36 cellular contexts compared by ENCODE assay signal in the genomic region with DNA sequence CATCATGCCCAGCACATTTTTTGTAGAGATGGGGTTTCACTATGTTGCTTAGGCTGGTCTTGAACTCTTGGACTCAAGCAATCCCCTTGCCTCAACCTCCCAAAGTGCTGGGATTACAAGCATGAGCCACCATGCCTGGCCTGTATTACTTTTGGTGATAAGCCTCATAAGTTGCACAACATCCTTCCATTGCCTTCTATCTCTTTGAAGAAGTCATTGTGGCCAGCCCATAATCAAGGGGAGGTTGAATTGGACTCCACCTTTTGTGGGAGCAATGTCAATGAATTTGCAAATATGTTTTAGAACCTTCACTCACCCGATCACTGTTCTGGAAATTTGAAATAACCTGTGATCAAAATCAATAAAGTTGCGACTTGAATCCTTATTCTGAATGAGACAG.
A peak's percentile ranks its signal among the peaks of the same experiment; 100 is the strongest.
DNase-seq lines count a peak whose midpoint lies in the region; ATAC-seq, FAIRE-seq and TF ChIP-seq lines count a peak whose summit lies in the region.
"Had no signal": no experiment of that assay in that cellular context is flagged by ENCODE, and none has a peak within 500 bp of the region (broad histone marks: within the 10 kb centered on the region; RNA-seq: fewer than 3 reads in every experiment).

No MANE protein-coding gene starts in this region.

- no peaks in the 10 kb centered on the region for H3K4me1 Mint-ChIP-seq in activated naive CD4-positive, alpha-beta T cell treated with anti-CD3 and anti-CD28 coated beads, Interleukin-2, amount 50 U/mL, for 24 hours
- H3K4me1 Mint-ChIP-seq in WTC11, result peaks cover 57% of the 10 kb centered on the region
- H3K4me1 Mint-ChIP-seq: B cell; CD14-positive monocyte; CD4-positive, alpha-beta memory T cell; CD8-positive, alpha-beta memory T cell had no signal

- H3K27ac Mint-ChIP-seq in activated naive CD4-positive, alpha-beta T cell treated with anti-CD3 and anti-CD28 coated beads, Interleukin-2, amount 50 U/mL, for 24 hours, result peak overlapping the region; percentile 23
- H3K27ac Mint-ChIP-seq in WTC11, result peak overlapping the region; percentile 5; the same call in 1 of the 2 replicates
- H3K27ac Mint-ChIP-seq: B cell; CD14-positive monocyte; CD4-positive, alpha-beta memory T cell; CD4-positive, alpha-beta T cell; CD4-positive, CD25-positive, alpha-beta regulatory T cell; CD8-positive, alpha-beta memory T cell; CD8-positive, alpha-beta T cell had no signal

- H3K9ac ChIP-seq in K562 (ENCODE audit: insufficient read depth in 1 of 2, low read depth in 2 of 2, low read length in 2 of 2), result no peak overlapping the region
- H3K9ac ChIP-seq: BLaER1; BLaER1 treated with 17β-estradiol and CSF1 and Interleukin-3, amounts not matched to agents 10 nM and 100 nM had no signal

- H3K27ac ChIP-seq in K562 (ENCODE audit: extremely low read depth, low read depth, low read length), result no peak overlapping the region
- H3K27ac ChIP-seq: 22Rv1; A549; BLaER1; BLaER1 treated with 17β-estradiol and CSF1 and Interleukin-3, amounts not matched to agents 10 nM and 100 nM; C4-2B had no signal

- no peaks in the 10 kb centered on the region for H4K20me1 ChIP-seq in K562 (replicated peaks; ENCODE audit: control insufficient read depth, insufficient read depth, low read length)
- H4K20me1 ChIP-seq: BLaER1; BLaER1 treated with 17β-estradiol and CSF1 and Interleukin-3, amounts not matched to agents 10 nM and 100 nM had no signal

- no peak for TF ChIP-seq RAD21 in K562 (CRISPR knock-in tag; conservative IDR thresholded peaks at IDR 0.05 in 1 of 2, IDR thresholded peaks at IDR 0.05 in 1 of 2)

- no peaks in the 10 kb centered on the region for H3K9me3 Mint-ChIP-seq in activated naive CD4-positive, alpha-beta T cell treated with anti-CD3 and anti-CD28 coated beads, Interleukin-2, amount 50 U/mL, for 24 hours
- peaks cover 9% of the 10 kb centered on the region; the same call in 1 of the 2 replicates for H3K9me3 Mint-ChIP-seq in WTC11
- H3K9me3 Mint-ChIP-seq: CD4-positive, alpha-beta T cell; CD8-positive, alpha-beta memory T cell; CD8-positive, alpha-beta T cell had no signal

- H3K9me3 ChIP-seq in K562 (replicated peaks; ENCODE audit: control insufficient read depth, insufficient read depth, low read depth, low read length), result no peaks in the 10 kb centered on the region
- H3K9me3 ChIP-seq: A549, BE2C, BLaER1, Caco-2 had no signal

- H3K27me3 ChIP-seq in K562 (ENCODE audit: control insufficient read depth in 2 of 2, insufficient read depth in 2 of 2, low read length in 2 of 2), result peaks cover 12 to 15% of the 10 kb centered on the region in 2 experiments; a peak in 3 of 5 replicates
- H3K27me3 ChIP-seq: BE2C; BLaER1; BLaER1 treated with 17β-estradiol and CSF1 and Interleukin-3, amounts not matched to agents 10 nM and 100 nM had no signal

- no peaks in the 10 kb centered on the region for H3K9me1 ChIP-seq in K562 (ENCODE audit: control insufficient read depth, insufficient read depth, low read length)

- no peaks in the 10 kb centered on the region for H3K36me3 Mint-ChIP-seq in activated naive CD4-positive, alpha-beta T cell treated with anti-CD3 and anti-CD28 coated beads, Interleukin-2, amount 50 U/mL, for 24 hours
- no peaks in the 10 kb centered on the region for H3K36me3 Mint-ChIP-seq in WTC11
- H3K36me3 Mint-ChIP-seq: CD14-positive monocyte; CD4-positive, alpha-beta memory T cell; CD4-positive, CD25-positive, alpha-beta regulatory T cell; CD8-positive, alpha-beta T cell had no signal

- no TSS peak for BruUV-seq in K562 (replicated peaks; lab: Mats Ljungman, UMichigan)

- TF ChIP-seq CTCF in WTC11 (IDR thresholded peaks at IDR 0.05) (no peak), K562 (IDR thresholded peaks at IDR 0.05 in 2 of 3, conservative IDR thresholded peaks at IDR 0.05 in 1 of 3; ENCODE audit: insufficient read depth in 2 of 3, low read depth in 1 of 3, low read length in 3 of 3) (no peak), GM20000 (IDR thresholded peaks at IDR 0.05; ENCODE audit: extremely low read depth, missing control alignments) (no peak)

- no peaks in the 10 kb centered on the region for H3K79me2 ChIP-seq in K562 (ENCODE audit: control insufficient read depth, insufficient read depth, low read length)

- no peak overlapping the region for H2AFZ ChIP-seq in K562 (ENCODE audit: low read depth, low read length)

- no peak for TF ChIP-seq POLR2A in K562 (conservative IDR thresholded peaks at IDR 0.05)

- no peaks in the 10 kb centered on the region for H3K36me3 ChIP-seq in K562 (ENCODE audit: control insufficient read depth, insufficient read depth, low read length)
- H3K36me3 ChIP-seq: BE2C; BLaER1; BLaER1 treated with 17β-estradiol and CSF1 and Interleukin-3, amounts not matched to agents 10 nM and 100 nM had no signal

- no peak overlapping the region for H3K4me3 ChIP-seq in K562
- H3K4me3 ChIP-seq: A549; BLaER1; BLaER1 treated with 17β-estradiol and CSF1 and Interleukin-3, amounts not matched to agents 10 nM and 100 nM had no signal

- CTCF ChIA-PET in WTC11 (lab: Charles Lee) (interaction anchor here (1.2 to 1.6 kb wide), 2 partner anchors 14 to 220 kb away, joined by 4 to 10 read pairs; a partner anchor contains a TSS), K562 (lab: Yijun Ruan, JAX; ENCODE audit: low intra/inter-chr PET ratio) (no interaction called here)

- no peak for FAIRE-seq in K562 (lab: Jason Lieb, UNC)
- FAIRE-seq: A204.1, A549, D721Med had no signal

- H3K4me3 Mint-ChIP-seq in activated naive CD4-positive, alpha-beta T cell treated with anti-CD3 and anti-CD28 coated beads, Interleukin-2, amount 50 U/mL, for 24 hours, result no peak overlapping the region
- H3K4me3 Mint-ChIP-seq in WTC11, result no peak overlapping the region
- H3K4me3 Mint-ChIP-seq: B cell; CD14-positive monocyte; CD4-positive, alpha-beta memory T cell; CD4-positive, alpha-beta T cell; CD4-positive, CD25-positive, alpha-beta regulatory T cell; CD8-positive, alpha-beta memory T cell; CD8-positive, alpha-beta T cell had no signal

- DNase-seq in activated naive CD4-positive, alpha-beta T cell treated with Interleukin-2 at 50 U/mL for 16 hours, result no peak
- DNase-seq in OCI-M1 (lab: John Stamatoyannopoulos, UW) (peak; percentile 23), WTC11 (ENCODE audit: low spot score) (no peak), K562 (ENCODE audit: extremely low read depth in 1 of 4, low spot score in 3 of 4) (no peak), pons (ENCODE audit: low spot score) (no peak), DMS79 treated with DMSO at 0.1 percent for 48 hours (lab: John Stamatoyannopoulos, UW) (no peak), GM20000 (ENCODE audit: low spot score) (no peak)
- DNase-seq: 8988T; ACHN; AML-193; BE2C; C1 segment of cervical spinal cord; Calu3; CD4-positive, alpha-beta memory T cell; CD4-positive, alpha-beta T cell; CD4-positive, CD25-positive, alpha-beta regulatory T cell; CD8-positive, alpha-beta memory T cell; CD8-positive, alpha-beta T cell; COR-L47; DMS 273 treated with DMSO at 0.1 percent for 48 hours; DMS153; DMS53; DMS79; DND-41; EL had no signal

- POLR2A ChIA-PET in WTC11 (lab: Charles Lee) (no interaction called here), K562 (lab: Yijun Ruan, JAX) (interaction anchor here (0.7 kb wide), 1 partner anchor 10 kb away, joined by 3 read pairs; no protein-coding TSS in a partner anchor)

- no peak for TF ChIP-seq EP300 in K562 (IDR thresholded peaks at IDR 0.05; ENCODE audit: low read length)

- H3K4me1 ChIP-seq in K562 (replicated peaks in 1 of 2; ENCODE audit: control insufficient read depth in 2 of 2, insufficient read depth in 2 of 2, low read length in 2 of 2), result no peaks in the 10 kb centered on the region
- H3K4me1 ChIP-seq: A549, BLaER1, Caco-2 had no signal

- in situ Hi-C loops in K562 (cut with MboI), result no loop called here

- no peak overlapping the region for H3K4me2 ChIP-seq in K562 (ENCODE audit: insufficient read depth, low read length)
- H3K4me2 ChIP-seq: A549; BLaER1; BLaER1 treated with 17β-estradiol and CSF1 and Interleukin-3, amounts not matched to agents 10 nM and 100 nM had no signal

- ATAC-seq in WTC11 (no peak), K562 (no peak)
- ATAC-seq: A549; CD8-positive, alpha-beta T cell had no signal

- H3K27me3 Mint-ChIP-seq in activated naive CD4-positive, alpha-beta T cell treated with anti-CD3 and anti-CD28 coated beads, Interleukin-2, amount 50 U/mL, for 24 hours, result peaks cover 1% of the 10 kb centered on the region
- H3K27me3 Mint-ChIP-seq in WTC11 (ENCODE audit: low read depth), result no peaks in the 10 kb centered on the region
- H3K27me3 Mint-ChIP-seq: CD4-positive, alpha-beta T cell had no signal

- intact Hi-C loops in K562 (cut with micrococcal nuclease), result no loop called here

- 5% methylated on average over 2 of the region's 2 CpGs for WGBS in K562 (ENCODE audit: insufficient coverage, low coverage, missing lambda C conversion rate)

TF ChIP-seq in WTC11, 78 proteins besides CTCF, POLR2A, EP300 and RAD21 (continues in another document):
- TF ChIP-seq RORB (CRISPR knock-in tag; IDR thresholded peaks at IDR 0.05), result no peak
- TF ChIP-seq RELA (CRISPR knock-in tag; IDR thresholded peaks at IDR 0.05; ENCODE audit: borderline replicate concordance), result no peak
- TF ChIP-seq, protein P1, sequence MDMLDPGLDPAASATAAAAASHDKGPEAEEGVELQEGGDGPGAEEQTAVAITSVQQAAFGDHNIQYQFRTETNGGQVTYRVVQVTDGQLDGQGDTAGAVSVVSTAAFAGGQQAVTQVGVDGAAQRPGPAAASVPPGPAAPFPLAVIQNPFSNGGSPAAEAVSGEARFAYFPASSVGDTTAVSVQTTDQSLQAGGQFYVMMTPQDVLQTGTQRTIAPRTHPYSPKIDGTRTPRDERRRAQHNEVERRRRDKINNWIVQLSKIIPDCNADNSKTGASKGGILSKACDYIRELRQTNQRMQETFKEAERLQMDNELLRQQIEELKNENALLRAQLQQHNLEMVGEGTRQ (CRISPR knock-in tag; IDR thresholded peaks at IDR 0.05), result no peak
- TF ChIP-seq TEAD1 (CRISPR knock-in tag; IDR thresholded peaks at IDR 0.05), result no peak
- TF ChIP-seq ZBTB21 (CRISPR knock-in tag; IDR thresholded peaks at IDR 0.05; ENCODE audit: borderline replicate concordance), result no peak
- no peak for TF ChIP-seq NFATC4 (CRISPR knock-in tag; IDR thresholded peaks at IDR 0.05)

TF ChIP-seq in K562, 482 proteins besides CTCF, POLR2A, EP300 and RAD21 (continues in another document):
- TF ChIP-seq CEBPB (tag; IDR thresholded peaks at IDR 0.05) (peak; percentile 88), ZNF584 (CRISPR knock-in tag; IDR thresholded peaks at IDR 0.05; ENCODE audit: low read depth) (no peak), CEBPG (CRISPR knock-in tag; IDR thresholded peaks at IDR 0.05) (no peak), CEBPG (tag; conservative IDR thresholded peaks at IDR 0.05 in 1 of 2, IDR thresholded peaks at IDR 0.05 in 1 of 2) (peak; percentile 56 to 59), STAT5A (IDR thresholded peaks at IDR 0.05; ENCODE audit: borderline replicate concordance, low read length) (no peak)
